ENCODE assay signal across 25 cellular contexts in the genomic region with DNA sequence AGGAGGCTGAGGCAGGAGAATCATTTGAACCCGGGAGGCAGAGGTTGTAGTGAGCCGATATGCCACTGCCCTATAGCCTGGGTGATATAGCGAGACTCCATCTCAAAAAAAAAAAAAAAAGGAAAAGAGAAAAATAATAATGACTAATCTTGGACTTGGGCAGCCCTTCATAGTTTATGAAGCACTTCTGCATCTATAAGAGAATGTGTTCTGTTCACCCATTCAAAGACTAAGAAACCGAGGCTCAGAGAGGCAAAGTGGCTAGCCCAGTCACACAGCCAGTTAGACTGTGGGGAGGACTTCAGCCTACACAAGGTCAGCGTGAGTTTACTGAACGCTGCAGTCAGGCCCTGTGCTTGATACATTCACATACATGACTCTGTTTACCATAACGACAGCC. TPM values are rescaled to one million over a fixed set of nuclear protein-coding genes. Genes with fewer than 3 reads are reported as not detected.
A peak's percentile ranks its signal among the peaks of the same experiment; 100 is the strongest.
DNase-seq lines count a peak whose midpoint lies in the region; ATAC-seq, FAIRE-seq and TF ChIP-seq lines count a peak whose summit lies in the region.
"Had no signal": no experiment of that assay in that cellular context is flagged by ENCODE, and none has a peak within 500 bp of the region (broad histone marks: within the 10 kb centered on the region; RNA-seq: fewer than 3 reads in every experiment).

No MANE protein-coding gene starts in this region.

- no peak overlapping the region for H4K91ac ChIP-seq in mesenchymal stem cell (ENCODE audit: low read length)

- TF ChIP-seq EP300 in K562 (IDR thresholded peaks at IDR 0.05; ENCODE audit: low read length) = no peak

- POLR2A ChIA-PET in HCT116 (lab: Charles Lee) (interaction anchor here (1.0 to 2.0 kb wide), 5 partner anchors 11 to 51 kb away, joined by 3 to 7 read pairs (median 3); no protein-coding TSS in a partner anchor), K562 (lab: Yijun Ruan, JAX) (interaction anchor here (0.7 to 1.8 kb wide), 3 partner anchors 11 to 380 kb away, joined by 3 to 6 read pairs (median 3); no protein-coding TSS in a partner anchor)

- H4K20me1 ChIP-seq in HCT116 (ENCODE audit: insufficient read depth) = no peaks in the 10 kb centered on the region
- H4K20me1 ChIP-seq in K562 (replicated peaks; ENCODE audit: control insufficient read depth, insufficient read depth, low read length) = 0 out of 2 replicates have a peak, but pooled peaks cover 3% of the 10 kb centered on the region

- no peak overlapping the region for H3K14ac ChIP-seq in mesenchymal stem cell (ENCODE audit: low read length in 2 of 2)

- no peak for TF ChIP-seq POLR2A in HCT116 (IDR thresholded peaks at IDR 0.05; ENCODE audit: borderline replicate concordance, extremely low read depth, insufficient read depth, insufficient read length)
- TF ChIP-seq POLR2A in K562 (conservative IDR thresholded peaks at IDR 0.05) = no peak

- H2AFZ ChIP-seq in HCT116 (ENCODE audit: low read depth, low read length, poor library complexity, severe bottlenecking) (no peak overlapping the region), K562 (ENCODE audit: low read depth, low read length) (no peak overlapping the region), mesenchymal stem cell (ENCODE audit: low read depth, low read length) (no peak overlapping the region)

- H2BK5ac ChIP-seq in mesenchymal stem cell (ENCODE audit: low read depth, low read length, poor library complexity, severe bottlenecking) = no peak overlapping the region

- RAD21 ChIA-PET in HCT116 (lab: Charles Lee; ENCODE audit: low non-redundant PET in 1 of 2, low total read pairs in 2 of 2, uncharacterized antibody in 2 of 2, unreplicated experiment in 2 of 2) = no interaction called here

- peak overlapping the region in 1 of 2 experiments; percentile 20 for H2BK12ac ChIP-seq in mesenchymal stem cell (ENCODE audit: low read length in 2 of 2)

- H3K36me3 ChIP-seq in HCT116 (ENCODE audit: control insufficient read depth in 1 of 2, insufficient read depth in 2 of 2, low read length in 2 of 2) (no peaks in the 10 kb centered on the region), K562 (ENCODE audit: control insufficient read depth, insufficient read depth, low read length) (no peaks in the 10 kb centered on the region), mesenchymal stem cell (ENCODE audit: control insufficient read depth in 1 of 2, insufficient read depth in 2 of 2, low read depth in 1 of 2, low read length in 2 of 2) (no peaks in the 10 kb centered on the region), stomach smooth muscle (ENCODE audit: control insufficient read depth in 2 of 2, insufficient read depth in 2 of 2, low read length in 2 of 2) (no peaks in the 10 kb centered on the region)

- H4K8ac ChIP-seq in mesenchymal stem cell (ENCODE audit: low read length) = no peak overlapping the region

- H3K4me3 ChIP-seq in HCT116 (replicated peaks in 1 of 2; ENCODE audit: low read depth in 1 of 2, low read length in 2 of 2) = 0 out of 4 replicates have a peak overlapping the region, but pooled peaks of 1 of the 2 experiments have one; percentile 44
- H3K4me3 ChIP-seq in K562 = no peak overlapping the region
- H3K4me3 ChIP-seq in mesenchymal stem cell (ENCODE audit: insufficient read depth in 1 of 2, low read depth in 1 of 2, low read length in 2 of 2) = no peak overlapping the region
- H3K4me3 ChIP-seq in stomach smooth muscle (ENCODE audit: low read length in 2 of 2) = no peak overlapping the region
- H3K4me3 ChIP-seq: testis had no signal

- peaks cover 66 to 74% of the 10 kb centered on the region in 2 experiments for H3K4me1 ChIP-seq in HCT116 (ENCODE audit: control insufficient read depth in 1 of 2, insufficient read depth in 2 of 2, low read length in 2 of 2)
- peaks cover 19 to 20% of the 10 kb centered on the region in 2 experiments for H3K4me1 ChIP-seq in K562 (replicated peaks in 1 of 2; ENCODE audit: control insufficient read depth in 2 of 2, insufficient read depth in 2 of 2, low read length in 2 of 2)
- peaks cover 14% of the 10 kb centered on the region for H3K4me1 ChIP-seq in mesenchymal stem cell (ENCODE audit: control insufficient read depth, insufficient read depth, low read depth, low read length)
- H3K4me1 ChIP-seq in stomach smooth muscle (ENCODE audit: control insufficient read depth, insufficient read depth, low read length) = peaks cover 55% of the 10 kb centered on the region

- no peak for FAIRE-seq in K562 (lab: Jason Lieb, UNC)
- FAIRE-seq: frontal cortex had no signal

- 28% methylated on average over 6 of the region's 7 CpGs for WGBS in K562 (ENCODE audit: insufficient coverage, low coverage, missing lambda C conversion rate)
- 87% methylated on average over 4 of the region's 7 CpGs for WGBS in mesenchymal stem cell

- peak overlapping the region; percentile 82 for H3K4me2 ChIP-seq in HCT116 (ENCODE audit: low read length)
- H3K4me2 ChIP-seq in K562 (ENCODE audit: insufficient read depth, low read length) = no peak overlapping the region
- H3K4me2 ChIP-seq in mesenchymal stem cell (ENCODE audit: low read length, poor library complexity, severe bottlenecking) = no peak overlapping the region

- BruUV-seq in HCT116 (replicated peaks; lab: Mats Ljungman, UMichigan) (no TSS peak), K562 (replicated peaks; lab: Mats Ljungman, UMichigan) (no TSS peak)

- TF ChIP-seq RAD21 in HCT116 (IDR thresholded peaks at IDR 0.05; ENCODE audit: low read depth) (no peak), K562 (CRISPR knock-in tag; conservative IDR thresholded peaks at IDR 0.05 in 1 of 2, IDR thresholded peaks at IDR 0.05 in 1 of 2) (no peak)

- no peak for TF ChIP-seq CTCF in HCT116 (IDR thresholded peaks at IDR 0.05 in 2 of 3, conservative IDR thresholded peaks at IDR 0.05 in 1 of 3; ENCODE audit: borderline replicate concordance in 1 of 3, insufficient read depth in 1 of 3, low read depth in 2 of 3, low read length in 2 of 3)
- no peak for TF ChIP-seq CTCF in K562 (IDR thresholded peaks at IDR 0.05 in 2 of 3, conservative IDR thresholded peaks at IDR 0.05 in 1 of 3; ENCODE audit: insufficient read depth in 2 of 3, low read depth in 1 of 3, low read length in 3 of 3)

- H3K9me3 ChIP-seq in HCT116 (ENCODE audit: control insufficient read depth in 1 of 2, insufficient read depth in 1 of 2, low read depth in 1 of 2, low read length in 2 of 2) (no peaks in the 10 kb centered on the region), K562 (replicated peaks; ENCODE audit: control insufficient read depth, insufficient read depth, low read depth, low read length) (no peaks in the 10 kb centered on the region), mesenchymal stem cell (ENCODE audit: control insufficient read depth, low read length) (no peaks in the 10 kb centered on the region), stomach smooth muscle (ENCODE audit: control insufficient read depth in 2 of 2, low read length in 2 of 2) (no peaks in the 10 kb centered on the region)
- H3K9me3 ChIP-seq: BE2C, testis had no signal

- H3K79me2 ChIP-seq in HCT116 (ENCODE audit: insufficient read depth, low read length) = no peaks in the 10 kb centered on the region
- H3K79me2 ChIP-seq in K562 (ENCODE audit: control insufficient read depth, insufficient read depth, low read length) = no peaks in the 10 kb centered on the region

- H3K9me2 ChIP-seq in HCT116 (ENCODE audit: insufficient read depth) = no peaks in the 10 kb centered on the region

- H3K27me3 ChIP-seq in HCT116 (ENCODE audit: insufficient read depth, low read length) (no peaks in the 10 kb centered on the region), K562 (ENCODE audit: control insufficient read depth in 2 of 2, insufficient read depth in 2 of 2, low read length in 2 of 2) (peaks cover 0 to 5% of the 10 kb centered on the region in 2 experiments; a peak in 2 of 5 replicates), mesenchymal stem cell (ENCODE audit: control insufficient read depth in 1 of 2, insufficient read depth in 1 of 2, low read length in 2 of 2) (peaks cover 0 to 48% of the 10 kb centered on the region in 2 experiments), stomach smooth muscle (ENCODE audit: control insufficient read depth in 1 of 2, insufficient read depth in 2 of 2, low read length in 2 of 2) (no peaks in the 10 kb centered on the region)
- H3K27me3 ChIP-seq: BE2C, testis had no signal

- H3K27ac ChIP-seq in HCT116 (ENCODE audit: low read depth, low read length) = peak overlapping the region; percentile 71
- no peak overlapping the region for H3K27ac ChIP-seq in K562 (ENCODE audit: extremely low read depth, low read depth, low read length)
- H3K27ac ChIP-seq in mesenchymal stem cell (ENCODE audit: low read length, poor library complexity, severe bottlenecking) = no peak overlapping the region
- H3K27ac ChIP-seq in stomach smooth muscle (ENCODE audit: low read length) = peak overlapping the region; percentile 58
- H3K27ac ChIP-seq: testis had no signal

- DNase-seq in HCT116 (ENCODE audit: low read depth, low spot score) (no peak), K562 (ENCODE audit: extremely low read depth in 1 of 4, low spot score in 3 of 4) (no peak), mesenchymal stem cell (no peak), NCI-H748 (lab: John Stamatoyannopoulos, UW; ENCODE audit: unreplicated experiment) (no peak), COLO829 (ENCODE audit: low spot score) (no peak), NCI-H2227 treated with DMSO at 0.1 percent for 48 hours (lab: John Stamatoyannopoulos, UW) (no peak)
- DNase-seq: activated CD4-positive, alpha-beta T cell treated with anti-CD3 and anti-CD28 coated beads, Interleukin-2, amount 10 ng/mL, durations not matched to agents 7 days and 5 days; activated CD8-positive, alpha-beta memory T cell treated with anti-CD3 and anti-CD28 coated beads, Interleukin-2, amount 10 ng/mL, durations not matched to agents 7 days and 5 days; activated naive CD4-positive, alpha-beta T cell treated with anti-CD3 and anti-CD28 coated beads, Interleukin-2, amount 50 U/mL, for 16 hours; anterior cingulate cortex; BE2C; Calu3; effector CD4-positive, alpha-beta T cell; islet precursor cell; Kasumi-1; naive thymus-derived CD8-positive, alpha-beta T cell; NCI-H1048; NCI-H2029 treated with DMSO at 0.1 percent for 48 hours; NCI-H446; testis had no signal

- in situ Hi-C loops in K562 (cut with MboI) = no loop called here

- CTCF ChIA-PET in HCT116 (lab: Charles Lee) (interaction anchor here (1.0 to 6.2 kb wide), 3 partner anchors 9 to 334 kb away, joined by 3 to 45 read pairs (median 3); no protein-coding TSS in a partner anchor), K562 (lab: Yijun Ruan, JAX; ENCODE audit: low intra/inter-chr PET ratio) (no interaction called here)

- intact Hi-C loops in HCT116 (cut with micrococcal nuclease) = no loop called here
- intact Hi-C loops in K562 (cut with micrococcal nuclease) = no loop called here

- H3K18ac ChIP-seq in mesenchymal stem cell (ENCODE audit: low read depth in 1 of 2, low read length in 2 of 2) = peak overlapping the region; percentile 14 to 81

- no peaks in the 10 kb centered on the region for H3K9me1 ChIP-seq in K562 (ENCODE audit: control insufficient read depth, insufficient read depth, low read length)

- no peak overlapping the region for H2BK120ac ChIP-seq in mesenchymal stem cell (ENCODE audit: low read depth, low read length)

- H2BK15ac ChIP-seq in mesenchymal stem cell (ENCODE audit: low read depth, poor library complexity, severe bottlenecking) = no peak overlapping the region

- no peak overlapping the region for H3K23ac ChIP-seq in mesenchymal stem cell (ENCODE audit: low read length in 2 of 2)

- no peaks in the 10 kb centered on the region for H3K79me1 ChIP-seq in mesenchymal stem cell (replicated peaks; ENCODE audit: low read length, poor library complexity, severe bottlenecking)

- H3K9ac ChIP-seq in HCT116 (ENCODE audit: low read length) (peak overlapping the region; percentile 46; the same call in 1 of the 2 replicates), K562 (ENCODE audit: insufficient read depth in 1 of 2, low read depth in 2 of 2, low read length in 2 of 2) (no peak overlapping the region), mesenchymal stem cell (ENCODE audit: low read length) (no peak overlapping the region), stomach smooth muscle (ENCODE audit: low read length in 2 of 2) (no peak overlapping the region)

- no peak for ATAC-seq in HCT116
- ATAC-seq in K562 = no peak
- ATAC-seq: activated CD8-positive, alpha-beta memory T cell treated with anti-CD3 and anti-CD28 coated beads, Interleukin-2, amount 10 ng/mL, durations not matched to agents 7 days and 5 days; esophagus mucosa; naive thymus-derived CD8-positive, alpha-beta T cell; stimulated activated effector memory CD8-positive, alpha-beta T cell treated with anti-CD3 and anti-CD28 coated beads, Interleukin-12 subunit alpha, Interleukin-12 subunit beta, amount 100 ng/mL, for 72 hours had no signal

- no peak overlapping the region for H3K4ac ChIP-seq in mesenchymal stem cell (ENCODE audit: low read depth in 1 of 2, low read length in 2 of 2)

- H2AK5ac ChIP-seq in mesenchymal stem cell (ENCODE audit: low read length, severe bottlenecking) = no peak overlapping the region

RNA-seq across cellular contexts. Expression of a gene that starts 46.9 kb away (rescaled TPM):
- total RNA-seq in HCT116 (2021; ENCODE audit: unreplicated experiment) = 22.0 TPM
- polyA plus RNA-seq in HCT116 (2012) = 29.6 and 41.5 TPM in 2 replicates
- 1.5 and 4.5 TPM in 2 replicates for total RNA-seq in K562 (2011; cell fraction: chromatin; rRNA removed; ENCODE audit: low replicate concordance)
- total RNA-seq in K562 (2011; cell fraction: nucleolus; rRNA removed) = 3.7 and 5.2 TPM in 2 replicates
- total RNA-seq in K562 (2011; cell fraction: nucleoplasm; rRNA removed) = 3.3 and 3.7 TPM in 2 replicates
- total RNA-seq in K562 (2014; rRNA removed) = 5.0 and 6.5 TPM in 2 replicates
- total RNA-seq in K562 (2014; rRNA removed; fragmentation: Illumina TruSeq; extraction: Trizol) = 1.7 and 2.1 TPM in 2 replicates
- total RNA-seq in K562 (2015; rRNA removed; fragmentation: Illumina TruSeq; extraction: Trizol) = 2.0 and 2.5 TPM in 2 replicates
- 7.6 and 8.4 TPM in 2 replicates for total RNA-seq in K562 (2021)
- polyA plus RNA-seq in K562 (2011; rRNA removed) = 1.1 and 1.9 TPM in 2 replicates
- polyA plus RNA-seq in K562 (2011; cell fraction: cytosol; rRNA removed) = 1.7 and 2.5 TPM in 2 replicates
- 4.6 and 5.8 TPM in 2 replicates for polyA plus RNA-seq in K562 (2011; cell fraction: nucleus; rRNA removed)
- 7.0 and 71.7 TPM in 2 replicates for polyA plus RNA-seq in K562 (2012)
- 5.4 and 7.2 TPM in 2 replicates for polyA plus RNA-seq in K562 (2014; fragmentation: Illumina TruSeq; extraction: Trizol)
- polyA plus RNA-seq in K562 (2014; fragmentation: Nextera tagmentation; extraction: Ambion mirVana) = under 1 TPM; 0.10 to 0.11 TPM
- polyA plus RNA-seq in K562 (2014; rRNA removed) = 5.7 TPM in 2 replicates
- polyA minus RNA-seq in K562 (2011; rRNA and poly(A)+ RNA removed) = 0.57 and 0.95 TPM in 2 replicates
- 1.2 and 1.5 TPM in 2 replicates for polyA minus RNA-seq in K562 (2011; cell fraction: cytosol; rRNA and poly(A)+ RNA removed)
- polyA minus RNA-seq in K562 (2011; cell fraction: nucleus; rRNA and poly(A)+ RNA removed) = 1.1 and 1.3 TPM in 2 replicates
- 40.6 TPM for polyA plus RNA-seq in mesenchymal stem cell (2013, experiment 1 of 2)
- 38.6 TPM for polyA plus RNA-seq in mesenchymal stem cell (2013, experiment 2 of 2)
- total RNA-seq: activated CD4-positive, alpha-beta T cell treated with anti-CD3 and anti-CD28 coated beads, Interleukin-2, amount 10 ng/mL, durations not matched to agents 7 days and 5 days; naive thymus-derived CD8-positive, alpha-beta T cell; T-helper 1 cell treated with Interleukin-12 subunit alpha and Interleukin-12 subunit beta and Interleukin-4 antibody, amounts not matched to agents 30 ng/mL and 1 ng/mL, for 36 hours had no signal

RNA-seq across cellular contexts. Expression of a gene that starts 59.8 kb away (rescaled TPM):
- total RNA-seq in HCT116 (2021; ENCODE audit: unreplicated experiment) (5.9 TPM), K562 (2014; rRNA removed) (2.1 and 4.5 TPM in 2 replicates), K562 (2014; rRNA removed; fragmentation: Illumina TruSeq; extraction: Trizol) (2.8 TPM in 2 replicates), K562 (2015; rRNA removed; fragmentation: Illumina TruSeq; extraction: Trizol) (3.2 and 3.6 TPM in 2 replicates), K562 (2021) (8.2 and 8.5 TPM in 2 replicates)
- 5.5 and 6.5 TPM in 2 replicates for polyA plus RNA-seq in HCT116 (2012)
- total RNA-seq in K562 (2011; cell fraction: chromatin; rRNA removed; ENCODE audit: low replicate concordance) = 5.7 and 14.0 TPM in 2 replicates
- 13.4 and 15.0 TPM in 2 replicates for total RNA-seq in K562 (2011; cell fraction: nucleolus; rRNA removed)
- total RNA-seq in K562 (2011; cell fraction: nucleoplasm; rRNA removed) = 11.0 and 15.7 TPM in 2 replicates
- polyA plus RNA-seq in K562 (2011; rRNA removed) (4.1 and 7.1 TPM in 2 replicates), K562 (2014; fragmentation: Illumina TruSeq; extraction: Trizol) (10.5 and 10.7 TPM in 2 replicates), K562 (2014; fragmentation: Nextera tagmentation; extraction: Ambion mirVana) (10 to 100 TPM in 1 of 2 experiments, 1 to 10 TPM in 1; 6.3 to 10.3 TPM), K562 (2014; rRNA removed) (4.5 and 4.6 TPM in 2 replicates)
- polyA plus RNA-seq in K562 (2011; cell fraction: cytosol; rRNA removed) = 7.9 and 15.0 TPM in 2 replicates
- polyA plus RNA-seq in K562 (2011; cell fraction: nucleus; rRNA removed) = 5.0 and 7.3 TPM in 2 replicates
- polyA plus RNA-seq in K562 (2012) = 8.2 and 10.4 TPM in 2 replicates
- polyA minus RNA-seq in K562 (2011; rRNA and poly(A)+ RNA removed) = 5.9 and 6.1 TPM in 2 replicates
- 6.7 and 9.5 TPM in 2 replicates for polyA minus RNA-seq in K562 (2011; cell fraction: cytosol; rRNA and poly(A)+ RNA removed)
- polyA minus RNA-seq in K562 (2011; cell fraction: nucleus; rRNA and poly(A)+ RNA removed) = 5.0 and 5.7 TPM in 2 replicates
- 2.4 TPM for polyA plus RNA-seq in mesenchymal stem cell (2013, experiment 1 of 2)
- 2.1 TPM for polyA plus RNA-seq in mesenchymal stem cell (2013, experiment 2 of 2)

Comparison
In these comparisons a context has a peak if more than half of its experiments do, and no peak if none do; other contexts are left out.
1. H3K27ac ChIP-seq: peak in HCT116 (single experiment) and stomach smooth muscle (single experiment); none in K562 (single experiment) and mesenchymal stem cell (single experiment).